Comparison of ENCODE assay signal across 10 cellular contexts in genomic region chr9:74643303-74643933, GRCh38.
"Had no signal": no experiment of that assay in that cellular context is flagged by ENCODE, and none has a peak within 500 bp of the region (broad histone marks: within the 10 kb centered on the region; RNA-seq: fewer than 3 reads in every experiment).

No MANE protein-coding gene starts in this region.

- H3K4me1 ChIP-seq: foreskin keratinocyte had no signal

- H3K36me3 ChIP-seq: brain microvascular endothelial cell had no signal

- H3K4me3 Mint-ChIP-seq: activated T-cell treated with anti-CD3 and anti-CD28 coated beads, Interleukin-2, amount 50 U/mL, for 24 hours; stimulated activated naive CD8-positive, alpha-beta T cell treated with anti-CD3 and anti-CD28 coated beads, Interleukin-15, Interleukin-2, amounts not matched to agents 100 ng/mL and 50 ng/mL, for 24 hours had no signal

- DNase-seq: activated CD4-positive, alpha-beta T cell treated with anti-CD3 and anti-CD28 coated beads, Interleukin-2, amount 50 U/mL, for 1 hour; activated effector memory CD4-positive, alpha-beta T cell treated with anti-CD3 and anti-CD28 coated beads, Interleukin-2, amount 50 U/mL, for 16 hours; activated T-cell treated with anti-CD3 and anti-CD28 coated beads, Interleukin-2, amount 50 U/mL, for 24 hours; brain microvascular endothelial cell; foreskin keratinocyte; head of caudate nucleus; stimulated activated CD4-positive, alpha-beta T cell treated with anti-CD3 and anti-CD28 coated beads, Interleukin-4, amount 100 ng/mL, for 1 hour; stimulated activated CD8-positive, alpha-beta memory T cell treated with anti-CD3 and anti-CD28 coated beads, Interleukin-4, amount 100 ng/mL, for 48 hours had no signal

- H3K9me3 Mint-ChIP-seq: activated naive CD4-positive, alpha-beta T cell treated with anti-CD3 and anti-CD28 coated beads, Interleukin-2, amount 50 U/mL, for 72 hours; activated T-cell treated with anti-CD3 and anti-CD28 coated beads, Interleukin-2, amount 50 U/mL, for 24 hours; stimulated activated naive CD8-positive, alpha-beta T cell treated with anti-CD3 and anti-CD28 coated beads, Interleukin-15, Interleukin-2, amounts not matched to agents 100 ng/mL and 50 ng/mL, for 24 hours had no signal

- H3K27me3 ChIP-seq: brain microvascular endothelial cell, foreskin keratinocyte had no signal

- H3K27ac ChIP-seq: brain microvascular endothelial cell, foreskin keratinocyte had no signal

- H3K36me3 Mint-ChIP-seq: activated naive CD4-positive, alpha-beta T cell treated with anti-CD3 and anti-CD28 coated beads, Interleukin-2, amount 50 U/mL, for 72 hours had no signal

- H3K27ac Mint-ChIP-seq: activated naive CD4-positive, alpha-beta T cell treated with anti-CD3 and anti-CD28 coated beads, Interleukin-2, amount 50 U/mL, for 72 hours; activated T-cell treated with anti-CD3 and anti-CD28 coated beads, Interleukin-2, amount 50 U/mL, for 24 hours; stimulated activated naive CD8-positive, alpha-beta T cell treated with anti-CD3 and anti-CD28 coated beads, Interleukin-15, Interleukin-2, amounts not matched to agents 100 ng/mL and 50 ng/mL, for 24 hours had no signal
